ENCODE assay signal across 2 cellular contexts in genomic region chr6:73710470-73710869, GRCh38.
TF ChIP-seq lines count a peak whose summit lies in the region.

No MANE protein-coding gene starts in this region.

TF ChIP-seq in HCT116, 20 proteins besides CTCF, POLR2A, EP300 and RAD21 (continued from another document):
- peak; percentile 45; the same call in 1 of the 2 replicates for TF ChIP-seq CBX3 (IDR thresholded peaks at IDR 0.05; ENCODE audit: low read depth)

TF ChIP-seq in WTC11, 78 proteins besides CTCF, POLR2A, EP300 and RAD21 (continued from another document):
- no peak for TF ChIP-seq ARID4B (CRISPR knock-in tag; IDR thresholded peaks at IDR 0.05; ENCODE audit: borderline replicate concordance)
- TF ChIP-seq ZNF671 (CRISPR knock-in tag; IDR thresholded peaks at IDR 0.05): no peak
- TF ChIP-seq IRF2 (CRISPR knock-in tag; IDR thresholded peaks at IDR 0.05; ENCODE audit: borderline replicate concordance, low read depth): no peak
- TF ChIP-seq JUN (CRISPR knock-in tag; IDR thresholded peaks at IDR 0.05): no peak
- TF ChIP-seq, protein P1, sequence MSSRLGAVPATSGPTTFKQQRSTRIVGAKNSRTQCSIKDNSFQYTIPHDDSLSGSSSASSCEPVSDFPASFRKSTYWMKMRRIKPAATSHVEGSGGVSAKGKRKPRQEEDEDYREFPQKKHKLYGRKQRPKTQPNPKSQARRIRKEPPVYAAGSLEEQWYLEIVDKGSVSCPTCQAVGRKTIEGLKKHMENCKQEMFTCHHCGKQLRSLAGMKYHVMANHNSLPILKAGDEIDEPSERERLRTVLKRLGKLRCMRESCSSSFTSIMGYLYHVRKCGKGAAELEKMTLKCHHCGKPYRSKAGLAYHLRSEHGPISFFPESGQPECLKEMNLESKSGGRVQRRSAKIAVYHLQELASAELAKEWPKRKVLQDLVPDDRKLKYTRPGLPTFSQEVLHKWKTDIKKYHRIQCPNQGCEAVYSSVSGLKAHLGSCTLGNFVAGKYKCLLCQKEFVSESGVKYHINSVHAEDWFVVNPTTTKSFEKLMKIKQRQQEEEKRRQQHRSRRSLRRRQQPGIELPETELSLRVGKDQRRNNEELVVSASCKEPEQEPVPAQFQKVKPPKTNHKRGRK (CRISPR knock-in tag; IDR thresholded peaks at IDR 0.05; ENCODE audit: borderline replicate concordance): no peak
- no peak for TF ChIP-seq FOXK1 (CRISPR knock-in tag; IDR thresholded peaks at IDR 0.05)
- no peak for TF ChIP-seq GRHL2 (CRISPR knock-in tag; IDR thresholded peaks at IDR 0.05; ENCODE audit: insufficient replicate concordance, severe bottlenecking)
- no peak for TF ChIP-seq NR1H2 (CRISPR knock-in tag; IDR thresholded peaks at IDR 0.05)
- TF ChIP-seq CREB1 (CRISPR knock-in tag; IDR thresholded peaks at IDR 0.05): no peak
- no peak for TF ChIP-seq GTF2I (CRISPR knock-in tag; conservative IDR thresholded peaks at IDR 0.05)
- TF ChIP-seq NR2C2 (CRISPR knock-in tag; IDR thresholded peaks at IDR 0.05): no peak
- no peak for TF ChIP-seq ESRRA (CRISPR knock-in tag; IDR thresholded peaks at IDR 0.05; ENCODE audit: borderline replicate concordance)
- TF ChIP-seq, protein P2, sequence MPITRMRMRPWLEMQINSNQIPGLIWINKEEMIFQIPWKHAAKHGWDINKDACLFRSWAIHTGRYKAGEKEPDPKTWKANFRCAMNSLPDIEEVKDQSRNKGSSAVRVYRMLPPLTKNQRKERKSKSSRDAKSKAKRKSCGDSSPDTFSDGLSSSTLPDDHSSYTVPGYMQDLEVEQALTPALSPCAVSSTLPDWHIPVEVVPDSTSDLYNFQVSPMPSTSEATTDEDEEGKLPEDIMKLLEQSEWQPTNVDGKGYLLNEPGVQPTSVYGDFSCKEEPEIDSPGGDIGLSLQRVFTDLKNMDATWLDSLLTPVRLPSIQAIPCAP (CRISPR knock-in tag; IDR thresholded peaks at IDR 0.05): no peak
- no peak for TF ChIP-seq MYBL2 (CRISPR knock-in tag; IDR thresholded peaks at IDR 0.05)
- no peak for TF ChIP-seq JAZF1 (CRISPR knock-in tag; IDR thresholded peaks at IDR 0.05)
- TF ChIP-seq NFATC4 (CRISPR knock-in tag; IDR thresholded peaks at IDR 0.05): no peak
